ENCODE assay signal across 21 cellular contexts in genomic region chr13:98293103-98293502, GRCh38.
DNase-seq lines count a peak whose midpoint lies in the region; ATAC-seq lines count a peak whose summit lies in the region.
"Had no signal": no experiment of that assay in that cellular context is flagged by ENCODE, and none has a peak within 500 bp of the region (broad histone marks: within the 10 kb centered on the region; RNA-seq: fewer than 3 reads in every experiment).

No MANE protein-coding gene starts in this region.

- peak overlapping the region; percentile 60 for H3K14ac ChIP-seq in trophoblast cell (ENCODE audit: low read length)

- H3K27me3 ChIP-seq in trophoblast cell (ENCODE audit: insufficient read depth, low read length): no peaks in the 10 kb centered on the region
- H3K27me3 ChIP-seq: esophagus muscularis mucosa, neutrophil, sigmoid colon had no signal

- H3K9me3 ChIP-seq in trophoblast cell (ENCODE audit: insufficient read depth, low read depth, low read length): no peaks in the 10 kb centered on the region
- H3K9me3 ChIP-seq: esophagus muscularis mucosa, neutrophil, sigmoid colon had no signal

- no peak overlapping the region for H4K12ac ChIP-seq in trophoblast cell (ENCODE audit: low read depth, low read length)

- peak; percentile 74 for DNase-seq in Caki2 (ENCODE audit: low read depth)
- peak; percentile 79 for DNase-seq in NCI-H146 (lab: John Stamatoyannopoulos, UW)
- no peak for DNase-seq in left colon
- peak; percentile 63 to 81 for DNase-seq in trophoblast cell
- no peak for DNase-seq in stimulated activated CD4-positive, alpha-beta T cell treated with anti-CD3 and anti-CD28 coated beads, Interleukin-2, amount 100 ng/mL, for 24 hours
- no peak for DNase-seq in NCI-H2081 treated with DMSO at 0.1 percent for 48 hours (lab: John Stamatoyannopoulos, UW)
- DNase-seq in amniotic stem cell (lab: John Stamatoyannopoulos, UW): no peak
- DNase-seq: activated CD4-positive, alpha-beta memory T cell treated with anti-CD3 and anti-CD28 coated beads, Interleukin-2, amount 10 ng/mL, durations not matched to agents 7 days and 5 days; activated naive CD8-positive, alpha-beta T cell treated with anti-CD3 and anti-CD28 coated beads, Interleukin-2, amount 10 ng/mL, durations not matched to agents 7 days and 5 days; activated T-cell treated with anti-CD3 and anti-CD28 coated beads, Interleukin-2, amount 50 U/mL, for 4 hours; glutamatergic neuron; immature natural killer cell; sigmoid colon; stimulated activated CD4-positive, alpha-beta T cell treated with anti-CD3 and anti-CD28 coated beads, Interleukin-1b, Interleukin-23, amount 100 ng/mL, for 48 hours; substantia nigra had no signal

- in situ Hi-C loops in Caki2 (cut with HindIII; ENCODE audit: low pct_unique_long_range_greater_than_20kb, low sequenced_read_pairs): no loop called here

- H3K4me1 ChIP-seq in trophoblast cell (ENCODE audit: control insufficient read depth in 1 of 2, insufficient read depth in 2 of 2, low read length in 2 of 2): peaks cover 8 to 9% of the 10 kb centered on the region in 2 experiments

- peaks cover under 1% of the 10 kb centered on the region for H3K79me1 ChIP-seq in trophoblast cell (ENCODE audit: low read length)

- H3K9ac ChIP-seq in trophoblast cell (ENCODE audit: low read length): no peak overlapping the region

- H3K36me3 Mint-ChIP-seq in activated T-helper 17 cell treated with anti-CD3 and anti-CD28 coated beads, Interleukin-2, amount 50 U/mL, for 72 hours (ENCODE audit: low read depth): no peaks in the 10 kb centered on the region
- H3K36me3 Mint-ChIP-seq: activated naive CD8-positive, alpha-beta T cell treated with anti-CD3 and anti-CD28 coated beads, Interleukin-2, amount 10 ng/mL, durations not matched to agents 7 days and 5 days; immature natural killer cell had no signal

- H3K36me3 ChIP-seq in trophoblast cell (ENCODE audit: control insufficient read depth in 1 of 2, insufficient read depth in 2 of 2, low read length in 2 of 2): peaks cover 0 to 2% of the 10 kb centered on the region in 2 experiments
- H3K36me3 ChIP-seq: esophagus muscularis mucosa, neutrophil, sigmoid colon had no signal

- H3K4me3 ChIP-seq in trophoblast cell (ENCODE audit: low read depth, low read length): no peak overlapping the region
- H3K4me3 ChIP-seq: esophagus muscularis mucosa, GM23338, sigmoid colon had no signal

- no peak overlapping the region for H4K8ac ChIP-seq in trophoblast cell (ENCODE audit: low read depth, low read length)

- H2BK5ac ChIP-seq in trophoblast cell (ENCODE audit: low read depth, low read length, poor library complexity): no peak overlapping the region

- peak; percentile 85 for ATAC-seq in left colon
- no peak for ATAC-seq in activated T-helper 17 cell treated with anti-CD3 and anti-CD28 coated beads, Interleukin-2, amount 50 U/mL, for 72 hours (replicated peaks)
- ATAC-seq: activated T-cell treated with anti-CD3 and anti-CD28 coated beads, Interleukin-2, amount 50 U/mL, for 4 hours; GM23338; Right ventricle myocardium inferior had no signal

- no peak overlapping the region for H3K4ac ChIP-seq in trophoblast cell (ENCODE audit: low read depth, low read length)

- intact Hi-C loops in left colon (cut with DNase I, micrococcal nuclease): no loop called here

- peak overlapping the region; percentile 13 for H2BK12ac ChIP-seq in trophoblast cell (ENCODE audit: low read length)

- no peak overlapping the region for H3K4me2 ChIP-seq in trophoblast cell (ENCODE audit: low read length)
- H3K4me2 ChIP-seq: GM23338 had no signal

- H2AFZ ChIP-seq in trophoblast cell (ENCODE audit: insufficient read depth, low read length, poor library complexity): no peak overlapping the region
- H2AFZ ChIP-seq: GM23338 had no signal

- no peak overlapping the region for H2BK120ac ChIP-seq in trophoblast cell (ENCODE audit: insufficient read depth, low read length, poor library complexity)

- H3K79me2 ChIP-seq in trophoblast cell (ENCODE audit: control insufficient read depth, insufficient read depth, low read length, poor library complexity): peaks cover 2% of the 10 kb centered on the region

- no peak overlapping the region for H3K27ac Mint-ChIP-seq in activated T-helper 17 cell treated with anti-CD3 and anti-CD28 coated beads, Interleukin-2, amount 50 U/mL, for 72 hours
- H3K27ac Mint-ChIP-seq: activated CD4-positive, alpha-beta memory T cell treated with anti-CD3 and anti-CD28 coated beads, Interleukin-2, amount 10 ng/mL, durations not matched to agents 7 days and 5 days; activated naive CD8-positive, alpha-beta T cell treated with anti-CD3 and anti-CD28 coated beads, Interleukin-2, amount 10 ng/mL, durations not matched to agents 7 days and 5 days; GM23338; immature natural killer cell; T-helper 1 cell treated with Interleukin-12 subunit alpha and Interleukin-12 subunit beta and Interleukin-4 antibody, amounts not matched to agents 30 μg/mL and 1 μg/mL, for 36 hours had no signal

- H3K4me3 Mint-ChIP-seq in activated T-helper 17 cell treated with anti-CD3 and anti-CD28 coated beads, Interleukin-2, amount 50 U/mL, for 72 hours: no peak overlapping the region
- H3K4me3 Mint-ChIP-seq: activated CD4-positive, alpha-beta memory T cell treated with anti-CD3 and anti-CD28 coated beads, Interleukin-2, amount 10 ng/mL, durations not matched to agents 7 days and 5 days; activated naive CD8-positive, alpha-beta T cell treated with anti-CD3 and anti-CD28 coated beads, Interleukin-2, amount 10 ng/mL, durations not matched to agents 7 days and 5 days; activated T-cell treated with anti-CD3 and anti-CD28 coated beads, Interleukin-2, amount 50 U/mL, for 4 hours; GM23338; immature natural killer cell; T-helper 1 cell treated with Interleukin-12 subunit alpha and Interleukin-12 subunit beta and Interleukin-4 antibody, amounts not matched to agents 30 μg/mL and 1 μg/mL, for 36 hours had no signal

- H2AK5ac ChIP-seq in trophoblast cell (ENCODE audit: low read length): no peak overlapping the region

- H3K4me1 Mint-ChIP-seq in activated T-helper 17 cell treated with anti-CD3 and anti-CD28 coated beads, Interleukin-2, amount 50 U/mL, for 72 hours: no peaks in the 10 kb centered on the region
- H3K4me1 Mint-ChIP-seq: activated CD4-positive, alpha-beta memory T cell treated with anti-CD3 and anti-CD28 coated beads, Interleukin-2, amount 10 ng/mL, durations not matched to agents 7 days and 5 days; activated naive CD8-positive, alpha-beta T cell treated with anti-CD3 and anti-CD28 coated beads, Interleukin-2, amount 10 ng/mL, durations not matched to agents 7 days and 5 days; immature natural killer cell had no signal

- WGBS in trophoblast cell (ENCODE audit: extremely low coverage, insufficient coverage, insufficient read length): no CpG with 5 or more reads among the region's 2 CpGs

- H3K23ac ChIP-seq in trophoblast cell (ENCODE audit: low read length): no peak overlapping the region

- no peak overlapping the region for H4K91ac ChIP-seq in trophoblast cell (ENCODE audit: low read depth, low read length)

- peaks cover 16% of the 10 kb centered on the region for H3K27me3 Mint-ChIP-seq in activated T-helper 17 cell treated with anti-CD3 and anti-CD28 coated beads, Interleukin-2, amount 50 U/mL, for 72 hours

- no peaks in the 10 kb centered on the region for H3K9me3 Mint-ChIP-seq in activated T-helper 17 cell treated with anti-CD3 and anti-CD28 coated beads, Interleukin-2, amount 50 U/mL, for 72 hours
- H3K9me3 Mint-ChIP-seq: activated CD4-positive, alpha-beta memory T cell treated with anti-CD3 and anti-CD28 coated beads, Interleukin-2, amount 10 ng/mL, durations not matched to agents 7 days and 5 days; activated naive CD8-positive, alpha-beta T cell treated with anti-CD3 and anti-CD28 coated beads, Interleukin-2, amount 10 ng/mL, durations not matched to agents 7 days and 5 days; activated T-cell treated with anti-CD3 and anti-CD28 coated beads, Interleukin-2, amount 50 U/mL, for 4 hours; GM23338; immature natural killer cell; T-helper 1 cell treated with Interleukin-12 subunit alpha and Interleukin-12 subunit beta and Interleukin-4 antibody, amounts not matched to agents 30 μg/mL and 1 μg/mL, for 36 hours had no signal

- H3K27ac ChIP-seq in trophoblast cell (ENCODE audit: low read depth, low read length): no peak overlapping the region
- H3K27ac ChIP-seq: esophagus muscularis mucosa, neutrophil had no signal

- peak overlapping the region; percentile 64 for H3K18ac ChIP-seq in trophoblast cell (ENCODE audit: low read length)

Comparison
In these comparisons a context has a peak if more than half of its experiments do, and no peak if none do; other contexts are left out.
1. DNase-seq: peak in Caki2 (single experiment), NCI-H146 (single experiment) and trophoblast cell (2 of 2); none in left colon (0 of 2), stimulated activated CD4-positive, alpha-beta T cell treated with anti-CD3 and anti-CD28 coated beads, Interleukin-2, amount 100 ng/mL, for 24 hours (0 of 2), NCI-H2081 treated with DMSO at 0.1 percent for 48 hours (single experiment) and amniotic stem cell (single experiment).